In the genomic region with DNA sequence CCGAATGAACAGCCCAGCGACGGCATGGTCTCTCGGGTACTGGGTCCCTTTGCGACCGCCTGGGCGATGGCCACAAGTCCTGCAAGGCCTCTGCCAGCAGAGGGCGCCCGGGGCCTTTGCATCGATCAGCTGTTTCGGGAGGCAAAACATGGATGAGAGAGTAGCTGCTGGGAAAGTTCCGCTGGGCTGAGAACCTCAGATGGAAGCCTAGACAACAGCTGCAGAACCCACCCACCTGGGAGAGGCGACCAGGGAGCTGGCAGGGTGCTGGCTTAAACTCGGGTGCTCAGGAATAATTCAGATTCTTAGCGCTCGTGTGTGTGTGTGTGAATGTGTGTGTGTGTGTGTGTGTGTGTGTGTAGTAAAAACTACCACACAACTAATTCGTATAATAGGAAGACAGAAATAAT, we compare ENCODE assay signal across 9 cellular contexts. TPM values are rescaled to one million over a fixed set of nuclear protein-coding genes. Genes with fewer than 3 reads are reported as not detected.
DNase-seq lines count a peak whose midpoint lies in the region; ATAC-seq, FAIRE-seq and TF ChIP-seq lines count a peak whose summit lies in the region.
"Had no signal": no experiment of that assay in that cellular context is flagged by ENCODE, and none has a peak within 500 bp of the region (broad histone marks: within the 10 kb centered on the region; RNA-seq: fewer than 3 reads in every experiment).

No MANE protein-coding gene starts in this region.

- H3K9me3 ChIP-seq in gastroesophageal sphincter (no peaks in the 10 kb centered on the region), ovary (no peaks in the 10 kb centered on the region), uterus (no peaks in the 10 kb centered on the region)

- no peak overlapping the region for H3K4me3 Mint-ChIP-seq in activated T-helper 1 cell treated with anti-CD3 and anti-CD28 coated beads, Interleukin-12 subunit alpha, Interleukin-12 subunit beta, Interleukin-2, Interleukin-4 antibody, amounts not matched to agents 30 ng/mL and 10 ng/mL and 1 ng/mL, durations not matched to agents 14 hours and 24 hours and 36 hours
- H3K4me3 Mint-ChIP-seq: T-helper 1 cell treated with Interleukin-12 subunit alpha and Interleukin-12 subunit beta and Interleukin-4 antibody, amounts not matched to agents 30 μg/mL and 1 μg/mL, for 36 hours had no signal

- peaks cover 8% of the 10 kb centered on the region for H3K4me1 Mint-ChIP-seq in activated T-helper 1 cell treated with anti-CD3 and anti-CD28 coated beads, Interleukin-12 subunit alpha, Interleukin-12 subunit beta, Interleukin-2, Interleukin-4 antibody, amounts not matched to agents 30 ng/mL and 10 ng/mL and 1 ng/mL, durations not matched to agents 14 hours and 24 hours and 36 hours (ENCODE audit: low read depth)

- H3K4me1 ChIP-seq in gastroesophageal sphincter (no peaks in the 10 kb centered on the region), ovary (ENCODE audit: insufficient read depth) (no peaks in the 10 kb centered on the region), uterus (no peaks in the 10 kb centered on the region)

- TF ChIP-seq CTCF in LNCAP (IDR thresholded peaks at IDR 0.05), result peak; percentile 96
- peak; percentile 42 to 86 (median 56) for TF ChIP-seq CTCF in gastroesophageal sphincter (IDR thresholded peaks at IDR 0.05)
- peak in 1 of 3 donors; percentile 7 for TF ChIP-seq CTCF in ovary (IDR thresholded peaks at IDR 0.05)
- TF ChIP-seq CTCF in uterus (IDR thresholded peaks at IDR 0.05), result peak; percentile 29 to 52 (median 43)

- no peak for TF ChIP-seq POLR2A in gastroesophageal sphincter (IDR thresholded peaks at IDR 0.05)
- TF ChIP-seq POLR2A in ovary (IDR thresholded peaks at IDR 0.05), result no peak
- TF ChIP-seq POLR2A in uterus (IDR thresholded peaks at IDR 0.05), result no peak

- no peak overlapping the region for H3K27ac Mint-ChIP-seq in activated T-helper 1 cell treated with anti-CD3 and anti-CD28 coated beads, Interleukin-12 subunit alpha, Interleukin-12 subunit beta, Interleukin-2, Interleukin-4 antibody, amounts not matched to agents 30 ng/mL and 10 ng/mL and 1 ng/mL, durations not matched to agents 14 hours and 24 hours and 36 hours
- H3K27ac Mint-ChIP-seq: T-helper 1 cell treated with Interleukin-12 subunit alpha and Interleukin-12 subunit beta and Interleukin-4 antibody, amounts not matched to agents 30 μg/mL and 1 μg/mL, for 36 hours had no signal

- ATAC-seq in GM21390 (IDR thresholded peaks at IDR 0.05; ENCODE audit: unreplicated experiment), result peak; percentile 77
- no peak for ATAC-seq in gastroesophageal sphincter

- H3K27ac ChIP-seq in gastroesophageal sphincter, result no peak overlapping the region
- no peak overlapping the region for H3K27ac ChIP-seq in ovary
- H3K27ac ChIP-seq in uterus, result no peak overlapping the region

- H3K27me3 ChIP-seq in gastroesophageal sphincter (no peaks in the 10 kb centered on the region), ovary (no peaks in the 10 kb centered on the region), uterus (no peaks in the 10 kb centered on the region)

- H3K36me3 Mint-ChIP-seq in activated T-helper 1 cell treated with anti-CD3 and anti-CD28 coated beads, Interleukin-12 subunit alpha, Interleukin-12 subunit beta, Interleukin-2, Interleukin-4 antibody, amounts not matched to agents 30 ng/mL and 10 ng/mL and 1 ng/mL, durations not matched to agents 14 hours and 24 hours and 36 hours (ENCODE audit: low read depth), result no peaks in the 10 kb centered on the region

- intact Hi-C loops in activated T-helper 1 cell treated with anti-CD3 and anti-CD28 coated beads, Interleukin-12 subunit alpha, Interleukin-12 subunit beta, Interleukin-2, Interleukin-4 antibody, amounts not matched to agents 30 ng/mL and 10 ng/mL and 1 ng/mL, durations not matched to agents 14 hours and 24 hours and 36 hours (cut with micrococcal nuclease), result loop anchor here (1.0 to 10.0 kb wide), 2 partner anchors 123 to 818 kb away; no protein-coding TSS in a partner anchor
- intact Hi-C loops in ovary (cut with DNase I), result no loop called here
- intact Hi-C loops in uterus (cut with DNase I; ENCODE audit: low total_unique reads), result no loop called here

- FAIRE-seq in RCC 7860 (lab: Jason Lieb, UNC), result no peak

- peaks cover 5% of the 10 kb centered on the region for H3K27me3 Mint-ChIP-seq in activated T-helper 1 cell treated with anti-CD3 and anti-CD28 coated beads, Interleukin-12 subunit alpha, Interleukin-12 subunit beta, Interleukin-2, Interleukin-4 antibody, amounts not matched to agents 30 ng/mL and 10 ng/mL and 1 ng/mL, durations not matched to agents 14 hours and 24 hours and 36 hours (ENCODE audit: insufficient read depth)

- H3K4me3 ChIP-seq in gastroesophageal sphincter (no peak overlapping the region), ovary (no peak overlapping the region), uterus (no peak overlapping the region)

- no peak for TF ChIP-seq EP300 in gastroesophageal sphincter (IDR thresholded peaks at IDR 0.05)
- no peak for TF ChIP-seq EP300 in ovary (IDR thresholded peaks at IDR 0.05)

- H3K36me3 ChIP-seq in gastroesophageal sphincter (no peaks in the 10 kb centered on the region), ovary (no peaks in the 10 kb centered on the region), uterus (no peaks in the 10 kb centered on the region)

- H3K9me3 Mint-ChIP-seq in activated T-helper 1 cell treated with anti-CD3 and anti-CD28 coated beads, Interleukin-12 subunit alpha, Interleukin-12 subunit beta, Interleukin-2, Interleukin-4 antibody, amounts not matched to agents 30 ng/mL and 10 ng/mL and 1 ng/mL, durations not matched to agents 14 hours and 24 hours and 36 hours, result no peaks in the 10 kb centered on the region
- H3K9me3 Mint-ChIP-seq: T-helper 1 cell treated with Interleukin-12 subunit alpha and Interleukin-12 subunit beta and Interleukin-4 antibody, amounts not matched to agents 30 μg/mL and 1 μg/mL, for 36 hours had no signal

- DNase-seq in COR-L47 (lab: John Stamatoyannopoulos, UW) (peak; percentile 81), RCC 7860 (ENCODE audit: low spot score) (peak; percentile 47), ovary (peak; percentile 16 to 60 (median 37)), uterus (peak; percentile 21 to 58)
- peak; percentile 27 for DNase-seq in activated T-helper 1 cell treated with anti-CD3 and anti-CD28 coated beads, Interleukin-12 subunit alpha, Interleukin-12 subunit beta, Interleukin-2, Interleukin-4 antibody, amounts not matched to agents 30 ng/mL and 10 ng/mL and 1 ng/mL, durations not matched to agents 14 hours and 24 hours and 36 hours (ENCODE audit: low spot score)

- WGBS in gastroesophageal sphincter (ENCODE audit: low coverage in 1 of 2), 2 donors, result 14 to 37% methylated on average over 5 to 14 of the region's 17 CpGs
- WGBS in ovary, 3 donors, result 10 to 17% (median 14%) methylated on average over 17 of the region's 17 CpGs

RNA-seq across cellular contexts. Expression of a gene that starts 50.0 kb away (rescaled TPM):
- total RNA-seq in activated T-helper 1 cell treated with anti-CD3 and anti-CD28 coated beads, Interleukin-12 subunit alpha, Interleukin-12 subunit beta, Interleukin-2, Interleukin-4 antibody, amounts not matched to agents 30 ng/mL and 10 ng/mL and 1 ng/mL, durations not matched to agents 14 hours and 24 hours and 36 hours, result 16.0 and 18.2 TPM in 2 replicates
- 10 to 100 TPM; 18.5 to 25.7 (median 23.1) TPM for total RNA-seq in gastroesophageal sphincter
- total RNA-seq in ovary, result 10 to 100 TPM; 10.5 to 29.2 (median 22.1) TPM
- 10 to 100 TPM in 1 of 2 donors, 1 to 10 TPM in 1; 7.0 to 18.6 TPM for polyA plus RNA-seq in ovary
- 10 to 100 TPM; 13.2 to 36.0 (median 25.3) TPM for total RNA-seq in uterus

Comparison
In these comparisons a context has a peak if more than half of its experiments do, and no peak if none do; other contexts are left out.
1. DNase-seq: peak in every context shown above with its lines; median percentile 81 in COR-L47; 47 in RCC 7860; 40 in uterus; 37 in ovary; 27 in activated T-helper 1 cell treated with anti-CD3 and anti-CD28 coated beads, Interleukin-12 subunit alpha, Interleukin-12 subunit beta, Interleukin-2, Interleukin-4 antibody, amounts not matched to agents 30 ng/mL and 10 ng/mL and 1 ng/mL, durations not matched to agents 14 hours and 24 hours and 36 hours.